In the genomic region with DNA sequence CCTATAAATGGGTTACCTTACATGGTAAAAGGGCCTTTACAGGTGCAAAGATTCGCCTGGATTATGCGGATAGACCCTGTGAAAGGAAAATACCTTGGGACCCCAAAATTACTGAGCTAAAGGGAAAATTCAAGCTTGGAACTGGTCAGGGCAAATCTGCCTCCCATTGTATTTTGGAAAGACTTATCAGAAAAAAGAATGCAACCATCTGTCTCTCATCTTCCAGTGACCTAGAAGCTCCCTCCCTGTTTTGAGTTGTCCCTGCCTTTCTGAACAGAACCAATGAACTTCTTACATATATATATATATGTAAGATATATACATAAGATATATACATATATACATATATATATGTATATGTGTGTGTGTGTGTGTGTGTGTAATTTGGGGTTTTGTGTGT, we compare ENCODE assay signal across 9 cellular contexts.
"Had no signal": no experiment of that assay in that cellular context is flagged by ENCODE, and none has a peak within 500 bp of the region (broad histone marks: within the 10 kb centered on the region; RNA-seq: fewer than 3 reads in every experiment).

No MANE protein-coding gene starts in this region.

- H3K4me3 Mint-ChIP-seq: GM23338, H9, HFFc6 had no signal

- H3K27ac ChIP-seq: GM23248 had no signal

- H3K9me3 Mint-ChIP-seq: H9 had no signal

- DNase-seq: GM23248, GOT3, H7, H9, HCEC 1CT, HFFc6 had no signal

- H3K27ac Mint-ChIP-seq: GM23338, H9, HFFc6 had no signal

- H3K9me3 ChIP-seq: HAP-1 had no signal

- ATAC-seq: GM23338, HCT116 had no signal
